8 cellular contexts compared by ENCODE assay signal in genomic region chr13:44437356-44438233, GRCh38.
DNase-seq lines count a peak whose midpoint lies in the region; ATAC-seq and TF ChIP-seq lines count a peak whose summit lies in the region.

No MANE protein-coding gene starts in this region.

- peak overlapping the region; percentile 71 for H3K9ac ChIP-seq in iPS-18a (ENCODE audit: low read length)

- no peaks in the 10 kb centered on the region for H3K9me3 Mint-ChIP-seq in stimulated activated naive CD8-positive, alpha-beta T cell treated with anti-CD3 and anti-CD28 coated beads, Interleukin-15, Interleukin-2, amounts not matched to agents 100 ng/mL and 50 ng/mL, for 24 hours
- H3K9me3 Mint-ChIP-seq in stimulated activated naive CD8-positive, alpha-beta T cell treated with anti-CD3 and anti-CD28 coated beads, Interleukin-15, amount 100 ng/mL, for 72 hours: no peaks in the 10 kb centered on the region

- peaks cover 9% of the 10 kb centered on the region for H3K27me3 Mint-ChIP-seq in stimulated activated naive CD8-positive, alpha-beta T cell treated with anti-CD3 and anti-CD28 coated beads, Interleukin-15, Interleukin-2, amounts not matched to agents 100 ng/mL and 50 ng/mL, for 24 hours
- no peaks in the 10 kb centered on the region for H3K27me3 Mint-ChIP-seq in stimulated activated naive CD8-positive, alpha-beta T cell treated with anti-CD3 and anti-CD28 coated beads, Interleukin-15, amount 100 ng/mL, for 72 hours

- peak in 2 of 3 experiments; percentile 41 to 57 for TF ChIP-seq CTCF in ascending aorta (IDR thresholded peaks at IDR 0.05)

- H3K4me3 ChIP-seq in ascending aorta: peak overlapping the region; percentile 67 to 80
- H3K4me3 ChIP-seq in iPS-18a (ENCODE audit: low read length): peak overlapping the region; percentile 77

- peak overlapping the region; percentile 83 to 92 for H3K27ac ChIP-seq in ascending aorta
- H3K27ac ChIP-seq in iPS-18a (ENCODE audit: low read length): no peak overlapping the region

- peak overlapping the region; percentile 84 for H3K4me3 Mint-ChIP-seq in stimulated activated naive CD8-positive, alpha-beta T cell treated with anti-CD3 and anti-CD28 coated beads, Interleukin-15, Interleukin-2, amounts not matched to agents 100 ng/mL and 50 ng/mL, for 24 hours
- peak overlapping the region in 1 of 2 donors; percentile 87 for H3K4me3 Mint-ChIP-seq in stimulated activated naive CD8-positive, alpha-beta T cell treated with anti-CD3 and anti-CD28 coated beads, Interleukin-15, amount 100 ng/mL, for 72 hours

- H3K9me3 ChIP-seq in ascending aorta (no peaks in the 10 kb centered on the region), iPS-18a (ENCODE audit: control insufficient read depth, low read depth, low read length) (no peaks in the 10 kb centered on the region)

- H3K36me3 ChIP-seq in ascending aorta (peaks cover 3 to 22% of the 10 kb centered on the region in 2 donors), iPS-18a (ENCODE audit: control insufficient read depth, low read depth, low read length) (peaks cover 21% of the 10 kb centered on the region)

- DNase-seq in stimulated activated naive CD8-positive, alpha-beta T cell treated with anti-CD3 and anti-CD28 coated beads, Interleukin-15, amount 100 ng/mL, for 72 hours: no peak
- peak; percentile 10 for DNase-seq in NCI-H2196 treated with DMSO at 0.1 percent for 48 hours (lab: John Stamatoyannopoulos, UW; ENCODE audit: unreplicated experiment)
- no peak for DNase-seq in ascending aorta (ENCODE audit: low spot score in 2 of 2)
- peak; percentile 18 for DNase-seq in smooth muscle cell of the brain vasculature (ENCODE audit: low read depth, low spot score)
- DNase-seq in stimulated activated naive CD4-positive, alpha-beta T cell treated with Interleukin-2 at 50 U/mL for 16 hours (lab: John Stamatoyannopoulos, UW): no peak

- peaks cover 0 to 16% of the 10 kb centered on the region in 2 donors for H3K4me1 ChIP-seq in ascending aorta
- peaks cover 15% of the 10 kb centered on the region for H3K4me1 ChIP-seq in iPS-18a (ENCODE audit: control insufficient read depth, low read depth, low read length)

- intact Hi-C loops in ascending aorta (cut with DNase I): loop anchor here (1.0 to 10.0 kb wide), 5 partner anchors 135 to 529 kb away; no protein-coding TSS in a partner anchor

- ATAC-seq in stimulated activated naive CD8-positive, alpha-beta T cell treated with anti-CD3 and anti-CD28 coated beads, Interleukin-15, amount 100 ng/mL, for 72 hours: no peak
- ATAC-seq in HG03045 (IDR thresholded peaks at IDR 0.05; ENCODE audit: unreplicated experiment): no peak

- no peaks in the 10 kb centered on the region for H3K27me3 ChIP-seq in ascending aorta
- no peaks in the 10 kb centered on the region for H3K27me3 ChIP-seq in iPS-18a (ENCODE audit: control insufficient read depth, insufficient read depth, low read length)

- peaks cover 24% of the 10 kb centered on the region for H3K4me1 Mint-ChIP-seq in stimulated activated naive CD8-positive, alpha-beta T cell treated with anti-CD3 and anti-CD28 coated beads, Interleukin-15, Interleukin-2, amounts not matched to agents 100 ng/mL and 50 ng/mL, for 24 hours (ENCODE audit: low read depth)
- H3K4me1 Mint-ChIP-seq in stimulated activated naive CD8-positive, alpha-beta T cell treated with anti-CD3 and anti-CD28 coated beads, Interleukin-15, amount 100 ng/mL, for 72 hours: peaks cover 32% of the 10 kb centered on the region

- H3K36me3 Mint-ChIP-seq in stimulated activated naive CD8-positive, alpha-beta T cell treated with anti-CD3 and anti-CD28 coated beads, Interleukin-15, Interleukin-2, amounts not matched to agents 100 ng/mL and 50 ng/mL, for 24 hours (ENCODE audit: low read depth): no peaks in the 10 kb centered on the region

- no peak overlapping the region for H3K27ac Mint-ChIP-seq in stimulated activated naive CD8-positive, alpha-beta T cell treated with anti-CD3 and anti-CD28 coated beads, Interleukin-15, Interleukin-2, amounts not matched to agents 100 ng/mL and 50 ng/mL, for 24 hours
- no peak overlapping the region for H3K27ac Mint-ChIP-seq in stimulated activated naive CD8-positive, alpha-beta T cell treated with anti-CD3 and anti-CD28 coated beads, Interleukin-15, amount 100 ng/mL, for 72 hours

Comparison
In these comparisons a context has a peak if more than half of its experiments do, and no peak if none do; other contexts are left out.
1. DNase-seq: peak in NCI-H2196 treated with DMSO at 0.1 percent for 48 hours (single experiment) and smooth muscle cell of the brain vasculature (single experiment); none in stimulated activated naive CD8-positive, alpha-beta T cell treated with anti-CD3 and anti-CD28 coated beads, Interleukin-15, amount 100 ng/mL, for 72 hours (0 of 2), ascending aorta (0 of 2) and stimulated activated naive CD4-positive, alpha-beta T cell treated with Interleukin-2 at 50 U/mL for 16 hours (single experiment).